ENCODE assay signal across 8 cellular contexts in the genomic region with DNA sequence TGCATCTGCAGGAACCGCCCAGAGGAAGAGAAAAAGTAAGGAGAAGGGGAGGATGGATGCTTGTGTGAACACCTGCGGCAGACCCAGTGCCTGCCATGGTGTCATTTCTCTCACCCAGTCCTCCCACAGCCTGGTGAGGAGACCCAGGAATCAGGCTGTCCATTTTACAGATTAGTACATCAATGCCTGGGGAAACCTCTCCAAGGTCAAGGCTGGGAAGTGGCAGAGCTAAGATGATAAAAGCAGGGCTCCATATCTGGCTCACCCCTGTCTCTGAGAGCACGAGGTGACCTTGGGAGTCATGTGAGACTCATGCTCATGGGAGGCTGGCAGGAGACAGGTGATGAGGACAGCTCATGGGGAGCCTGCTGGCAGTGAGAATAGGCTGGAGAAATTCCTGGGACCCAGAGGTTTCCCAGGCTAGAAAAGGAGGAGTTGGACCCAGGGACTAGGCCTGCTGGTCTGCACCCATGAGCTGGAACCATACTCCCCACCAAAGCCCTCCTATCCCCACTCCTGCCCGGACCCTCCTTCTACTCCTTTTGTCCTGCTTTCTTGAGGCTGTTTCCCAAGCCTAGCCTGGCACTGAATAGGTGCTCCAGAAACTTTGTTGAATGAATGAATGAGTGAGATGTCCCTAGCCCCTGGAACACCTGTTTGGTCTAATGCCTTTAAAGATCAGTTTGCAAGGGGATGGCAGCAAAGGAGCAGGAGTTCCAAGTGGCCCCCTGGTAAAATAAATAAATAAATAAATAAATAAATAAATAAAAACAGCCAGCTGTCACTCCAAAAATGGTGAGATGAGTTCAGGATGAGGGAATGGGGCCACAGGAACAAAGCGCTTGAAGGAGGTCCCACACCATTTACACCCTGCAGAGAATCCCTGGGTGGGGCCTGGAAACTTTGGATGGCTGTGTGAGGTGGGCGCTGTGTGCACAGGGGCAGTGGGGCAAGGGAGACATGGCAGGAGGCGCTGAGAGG. TPM values are rescaled to one million over a fixed set of nuclear protein-coding genes. Genes with fewer than 3 reads are reported as not detected.
DNase-seq lines count a peak whose midpoint lies in the region; ATAC-seq and TF ChIP-seq lines count a peak whose summit lies in the region.

No MANE protein-coding gene starts in this region.

- H3K4me3 ChIP-seq in GM23248 (peak overlapping the region; percentile 90), foreskin fibroblast (ENCODE audit: low read depth in 1 of 2, low read length in 2 of 2) (peak overlapping the region; percentile 72 to 99), sigmoid colon (peak overlapping the region; percentile 78 to 99 (median 90))

- DNase-seq in GM23248 (peak; percentile 29), WTC11 (ENCODE audit: low spot score) (no peak), foreskin fibroblast (no peak), sigmoid colon (no peak), HEK293T (ENCODE audit: extremely low spot score) (no peak), epidermal melanocyte (ENCODE audit: insufficient read length, low spot score) (no peak), HK-2 (ENCODE audit: unreplicated experiment) (no peak)

- no peaks in the 10 kb centered on the region for H3K9me3 Mint-ChIP-seq in WTC11

- H3F3A ChIP-seq in GM23248 (ENCODE audit: insufficient read depth), result no peaks in the 10 kb centered on the region

- H2AFZ ChIP-seq in GM23248, result 0 out of 2 replicates have a peak overlapping the region, but pooled peaks have one; percentile 22

- peaks cover 13% of the 10 kb centered on the region for H3K4me1 Mint-ChIP-seq in WTC11

- intact Hi-C loops in sigmoid colon (cut with DNase I), result no loop called here

- ATAC-seq in WTC11 (no peak), HG03469 (IDR thresholded peaks at IDR 0.05; ENCODE audit: unreplicated experiment) (no peak)

- H3K36me3 ChIP-seq in GM23248 (ENCODE audit: low read depth), result no peaks in the 10 kb centered on the region
- H3K36me3 ChIP-seq in sigmoid colon, result peaks cover 21 to 34% (median 23%) of the 10 kb centered on the region in 4 donors

- H3K27ac ChIP-seq in GM23248 (peak overlapping the region; percentile 52), sigmoid colon (peak overlapping the region in 3 of 4 donors; percentile 89 to 96 (median 96))

- H3K4me1 ChIP-seq in GM23248 (ENCODE audit: insufficient read depth) (no peaks in the 10 kb centered on the region; the same call in 1 of the 2 replicates), sigmoid colon (peaks cover 3 to 29% (median 23%) of the 10 kb centered on the region in 4 donors)

- no peaks in the 10 kb centered on the region for H3K9me3 ChIP-seq in GM23248 (ENCODE audit: low read depth)
- H3K9me3 ChIP-seq in sigmoid colon, result no peaks in the 10 kb centered on the region

- no peak for TF ChIP-seq CTCF in WTC11 (IDR thresholded peaks at IDR 0.05)
- no peak for TF ChIP-seq CTCF in foreskin fibroblast (IDR thresholded peaks at IDR 0.05; ENCODE audit: low read depth, low read length)
- no peak for TF ChIP-seq CTCF in sigmoid colon (IDR thresholded peaks at IDR 0.05)

- peak overlapping the region; percentile 84 for H3K4me3 Mint-ChIP-seq in WTC11

- TF ChIP-seq EP300 in sigmoid colon (IDR thresholded peaks at IDR 0.05), result no peak

- H3K27me3 Mint-ChIP-seq in WTC11 (ENCODE audit: low read depth), result no peaks in the 10 kb centered on the region; the same call in 1 of the 2 replicates

- POLR2A ChIA-PET in WTC11 (lab: Charles Lee), result no interaction called here
- POLR2A ChIA-PET in HEK293T (lab: Yijun Ruan, JAX), result interaction anchor here (0.7 to 22.0 kb wide), 6 partner anchors 8 to 39 kb away, joined by 3 to 599 read pairs (median 5); a partner anchor contains a TSS

- in situ Hi-C loops in GM23248 (cut with MboI), result no loop called here

- H3K27me3 ChIP-seq in GM23248 (replicated peaks; ENCODE audit: insufficient read depth) (no peaks in the 10 kb centered on the region), sigmoid colon (no peaks in the 10 kb centered on the region)

- CTCF ChIA-PET in WTC11 (lab: Charles Lee) (interaction anchor here (1.0 to 1.4 kb wide), 2 partner anchors 20 kb away, joined by 4 to 7 read pairs; no protein-coding TSS in a partner anchor), HEK293T (lab: Yijun Ruan, JAX) (interaction anchor here (1.0 kb wide), 1 partner anchor 14 kb away, joined by 3 read pairs; no protein-coding TSS in a partner anchor)

- no peaks in the 10 kb centered on the region for H4K20me1 ChIP-seq in GM23248 (ENCODE audit: insufficient read depth)

- H3K79me2 ChIP-seq in GM23248 (ENCODE audit: insufficient read depth), result peaks cover 32% of the 10 kb centered on the region

- H3K36me3 Mint-ChIP-seq in WTC11, result peaks cover 14% of the 10 kb centered on the region

- peak overlapping the region; percentile 93 for H3K9ac ChIP-seq in GM23248

- no peak overlapping the region for H3K27ac Mint-ChIP-seq in WTC11

- H3K9me2 ChIP-seq in GM23248 (ENCODE audit: insufficient read depth), result no peaks in the 10 kb centered on the region

- WGBS in GM23248 (ENCODE audit: low coverage in 1 of 2, low lambda C conversion rate in 2 of 2, missing lambda C conversion rate in 2 of 2), 2 experiments, result 86 to 87% methylated on average over 7 of the region's 7 CpGs
- 79 to 86% methylated on average over 7 of the region's 7 CpGs for WGBS in sigmoid colon, 2 donors

- no peak for TF ChIP-seq POLR2A in sigmoid colon (IDR thresholded peaks at IDR 0.05)

- H3K4me2 ChIP-seq in GM23248 (ENCODE audit: unreplicated experiment), result peak overlapping the region; percentile 98

TF ChIP-seq in WTC11, 78 proteins besides CTCF, POLR2A, EP300 and RAD21 (continues in another document):
- TF ChIP-seq ELF4 (CRISPR knock-in tag; IDR thresholded peaks at IDR 0.05; ENCODE audit: low read depth) (no peak), RELA (CRISPR knock-in tag; IDR thresholded peaks at IDR 0.05; ENCODE audit: borderline replicate concordance) (no peak), ZNF396 (CRISPR knock-in tag; IDR thresholded peaks at IDR 0.05; ENCODE audit: borderline replicate concordance) (no peak)
- TF ChIP-seq, protein P1, sequence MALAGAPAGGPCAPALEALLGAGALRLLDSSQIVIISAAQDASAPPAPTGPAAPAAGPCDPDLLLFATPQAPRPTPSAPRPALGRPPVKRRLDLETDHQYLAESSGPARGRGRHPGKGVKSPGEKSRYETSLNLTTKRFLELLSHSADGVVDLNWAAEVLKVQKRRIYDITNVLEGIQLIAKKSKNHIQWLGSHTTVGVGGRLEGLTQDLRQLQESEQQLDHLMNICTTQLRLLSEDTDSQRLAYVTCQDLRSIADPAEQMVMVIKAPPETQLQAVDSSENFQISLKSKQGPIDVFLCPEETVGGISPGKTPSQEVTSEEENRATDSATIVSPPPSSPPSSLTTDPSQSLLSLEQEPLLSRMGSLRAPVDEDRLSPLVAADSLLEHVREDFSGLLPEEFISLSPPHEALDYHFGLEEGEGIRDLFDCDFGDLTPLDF (CRISPR knock-in tag; IDR thresholded peaks at IDR 0.05), result no peak

TF ChIP-seq in HEK293T, 16 proteins besides CTCF, POLR2A, EP300 and RAD21:
- TF ChIP-seq SP1 (IDR thresholded peaks at IDR 0.05) (no peak), LEF1 (IDR thresholded peaks at IDR 0.05; ENCODE audit: borderline replicate concordance) (no peak), ELF4 (IDR thresholded peaks at IDR 0.05) (no peak), SUZ12 (IDR thresholded peaks at IDR 0.05) (no peak), FOXA1 (IDR thresholded peaks at IDR 0.05) (no peak), FOXM1 (IDR thresholded peaks at IDR 0.05; ENCODE audit: borderline replicate concordance) (no peak), NFRKB (IDR thresholded peaks at IDR 0.05) (no peak), ARNT (IDR thresholded peaks at IDR 0.05) (no peak), HDGF (IDR thresholded peaks at IDR 0.05; ENCODE audit: borderline replicate concordance) (no peak), BHLHE40 (IDR thresholded peaks at IDR 0.05; ENCODE audit: borderline replicate concordance) (no peak), CTBP1 (IDR thresholded peaks at IDR 0.05; ENCODE audit: borderline replicate concordance) (no peak), FOXK2 (IDR thresholded peaks at IDR 0.05) (no peak), ZNF384 (IDR thresholded peaks at IDR 0.05) (no peak), L3MBTL2 (conservative IDR thresholded peaks at IDR 0.05) (no peak), TARDBP (IDR thresholded peaks at IDR 0.05) (no peak)
- TF ChIP-seq, protein P2, sequence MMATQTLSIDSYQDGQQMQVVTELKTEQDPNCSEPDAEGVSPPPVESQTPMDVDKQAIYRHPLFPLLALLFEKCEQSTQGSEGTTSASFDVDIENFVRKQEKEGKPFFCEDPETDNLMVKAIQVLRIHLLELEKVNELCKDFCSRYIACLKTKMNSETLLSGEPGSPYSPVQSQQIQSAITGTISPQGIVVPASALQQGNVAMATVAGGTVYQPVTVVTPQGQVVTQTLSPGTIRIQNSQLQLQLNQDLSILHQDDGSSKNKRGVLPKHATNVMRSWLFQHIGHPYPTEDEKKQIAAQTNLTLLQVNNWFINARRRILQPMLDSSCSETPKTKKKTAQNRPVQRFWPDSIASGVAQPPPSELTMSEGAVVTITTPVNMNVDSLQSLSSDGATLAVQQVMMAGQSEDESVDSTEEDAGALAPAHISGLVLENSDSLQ (IDR thresholded peaks at IDR 0.05), result no peak

RNA-seq across cellular contexts. Expression of a gene that starts 1.6 kb away (rescaled TPM):
- total RNA-seq in GM23248 (2014; rRNA removed; shearing (Covaris generic)), result 12.2 and 19.3 TPM in 2 replicates
- polyA plus RNA-seq in GM23248 (2016; fragmentation: Nextera tagmentation; extraction: Ambion mirVana), result 4.8 and 5.0 TPM in 2 replicates
- total RNA-seq in WTC11 (2021), result 18.7 to 20.0 TPM (median 19.7 TPM) in 3 replicates
- total RNA-seq in sigmoid colon, result 10 to 100 TPM in 2 of 4 donors, 1 to 10 TPM in 2; 8.4 to 12.1 (median 10.3) TPM
- 1 to 10 TPM; 3.0 to 6.9 (median 3.5) TPM for polyA plus RNA-seq in sigmoid colon

RNA-seq across cellular contexts. Expression of a gene that starts 23.3 kb away (rescaled TPM):
- 97.9 and 99.0 TPM in 2 replicates for total RNA-seq in GM23248 (2014; rRNA removed; shearing (Covaris generic))
- polyA plus RNA-seq in GM23248 (2016; fragmentation: Nextera tagmentation; extraction: Ambion mirVana) (71.2 and 71.5 TPM in 2 replicates), sigmoid colon (10 to 100 TPM; 34.8 to 79.3 (median 48.6) TPM)
- total RNA-seq in WTC11 (2021) (63.7 to 77.1 TPM (median 66.9 TPM) in 3 replicates), sigmoid colon (10 to 100 TPM; 48.1 to 53.9 (median 49.6) TPM)

RNA-seq across cellular contexts. Expression of a gene that starts 23.6 kb away (rescaled TPM):
- 0.89 and 2.7 TPM in 2 replicates for total RNA-seq in GM23248 (2014; rRNA removed; shearing (Covaris generic))
- polyA plus RNA-seq in GM23248 (2016; fragmentation: Nextera tagmentation; extraction: Ambion mirVana) (4.1 and 4.6 TPM in 2 replicates), sigmoid colon (10 to 100 TPM in 1 of 3 donors, 1 to 10 TPM in 1, not detected in 1; 3.7 to 11.9 TPM)
- total RNA-seq in WTC11 (2021) (4.6 to 6.6 TPM (median 6.2 TPM) in 3 replicates), sigmoid colon (1 to 10 TPM in 3 of 4 donors, under 1 TPM in 1; 0.82 to 2.8 (median 1.7) TPM)

RNA-seq across cellular contexts. Expression of a gene that starts 37.2 kb away (rescaled TPM):
- 12.5 and 19.9 TPM in 2 replicates for total RNA-seq in GM23248 (2014; rRNA removed; shearing (Covaris generic))
- polyA plus RNA-seq in GM23248 (2016; fragmentation: Nextera tagmentation; extraction: Ambion mirVana), result 15.7 and 17.0 TPM in 2 replicates
- 40.8 to 50.5 TPM (median 45.0 TPM) in 3 replicates for total RNA-seq in WTC11 (2021)
- 10 to 100 TPM; 20.1 to 28.5 (median 23.7) TPM for total RNA-seq in sigmoid colon
- 10 to 100 TPM; 19.2 to 45.0 (median 23.8) TPM for polyA plus RNA-seq in sigmoid colon
